ENCODE assay signal across 1 cellular context in the genomic region with DNA sequence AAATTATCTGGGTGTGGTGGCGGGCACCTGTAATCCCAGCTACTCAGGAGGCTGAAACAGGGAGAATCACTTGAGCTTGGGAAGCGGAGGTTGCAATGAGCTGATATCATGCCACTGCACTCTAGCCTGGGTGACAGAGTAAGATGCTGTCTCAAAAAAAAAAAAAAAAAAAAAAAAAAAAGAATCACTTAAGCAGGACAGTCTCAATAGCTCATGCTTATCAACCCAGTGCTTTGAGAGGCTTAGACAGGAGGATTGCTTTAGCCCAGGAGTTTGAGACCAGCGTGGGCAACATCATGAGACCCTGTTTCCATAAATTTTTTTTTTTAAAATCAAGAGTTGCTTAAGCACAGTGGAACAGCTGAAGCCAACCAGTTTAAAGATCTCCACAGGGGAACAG.
TF ChIP-seq lines count a peak whose summit lies in the region.

No MANE protein-coding gene starts in this region.

TF ChIP-seq in WTC11, 78 proteins besides CTCF, POLR2A, EP300 and RAD21 (continued from another document):
- TF ChIP-seq, protein P1, sequence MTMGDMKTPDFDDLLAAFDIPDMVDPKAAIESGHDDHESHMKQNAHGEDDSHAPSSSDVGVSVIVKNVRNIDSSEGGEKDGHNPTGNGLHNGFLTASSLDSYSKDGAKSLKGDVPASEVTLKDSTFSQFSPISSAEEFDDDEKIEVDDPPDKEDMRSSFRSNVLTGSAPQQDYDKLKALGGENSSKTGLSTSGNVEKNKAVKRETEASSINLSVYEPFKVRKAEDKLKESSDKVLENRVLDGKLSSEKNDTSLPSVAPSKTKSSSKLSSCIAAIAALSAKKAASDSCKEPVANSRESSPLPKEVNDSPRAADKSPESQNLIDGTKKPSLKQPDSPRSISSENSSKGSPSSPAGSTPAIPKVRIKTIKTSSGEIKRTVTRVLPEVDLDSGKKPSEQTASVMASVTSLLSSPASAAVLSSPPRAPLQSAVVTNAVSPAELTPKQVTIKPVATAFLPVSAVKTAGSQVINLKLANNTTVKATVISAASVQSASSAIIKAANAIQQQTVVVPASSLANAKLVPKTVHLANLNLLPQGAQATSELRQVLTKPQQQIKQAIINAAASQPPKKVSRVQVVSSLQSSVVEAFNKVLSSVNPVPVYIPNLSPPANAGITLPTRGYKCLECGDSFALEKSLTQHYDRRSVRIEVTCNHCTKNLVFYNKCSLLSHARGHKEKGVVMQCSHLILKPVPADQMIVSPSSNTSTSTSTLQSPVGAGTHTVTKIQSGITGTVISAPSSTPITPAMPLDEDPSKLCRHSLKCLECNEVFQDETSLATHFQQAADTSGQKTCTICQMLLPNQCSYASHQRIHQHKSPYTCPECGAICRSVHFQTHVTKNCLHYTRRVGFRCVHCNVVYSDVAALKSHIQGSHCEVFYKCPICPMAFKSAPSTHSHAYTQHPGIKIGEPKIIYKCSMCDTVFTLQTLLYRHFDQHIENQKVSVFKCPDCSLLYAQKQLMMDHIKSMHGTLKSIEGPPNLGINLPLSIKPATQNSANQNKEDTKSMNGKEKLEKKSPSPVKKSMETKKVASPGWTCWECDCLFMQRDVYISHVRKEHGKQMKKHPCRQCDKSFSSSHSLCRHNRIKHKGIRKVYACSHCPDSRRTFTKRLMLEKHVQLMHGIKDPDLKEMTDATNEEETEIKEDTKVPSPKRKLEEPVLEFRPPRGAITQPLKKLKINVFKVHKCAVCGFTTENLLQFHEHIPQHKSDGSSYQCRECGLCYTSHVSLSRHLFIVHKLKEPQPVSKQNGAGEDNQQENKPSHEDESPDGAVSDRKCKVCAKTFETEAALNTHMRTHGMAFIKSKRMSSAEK (CRISPR knock-in tag; IDR thresholded peaks at IDR 0.05; ENCODE audit: borderline replicate concordance), result no peak
- TF ChIP-seq NR1H2 (CRISPR knock-in tag; IDR thresholded peaks at IDR 0.05) (no peak), ZNF423 (CRISPR knock-in tag; IDR thresholded peaks at IDR 0.05) (no peak), ZNF263 (CRISPR knock-in tag; IDR thresholded peaks at IDR 0.05; ENCODE audit: low read depth) (no peak), ZNF121 (CRISPR knock-in tag; IDR thresholded peaks at IDR 0.05) (no peak), KAT7 (CRISPR knock-in tag; IDR thresholded peaks at IDR 0.05; ENCODE audit: borderline replicate concordance) (no peak), CREM (CRISPR knock-in tag; IDR thresholded peaks at IDR 0.05) (no peak), SMAD4 (CRISPR knock-in tag; IDR thresholded peaks at IDR 0.05) (no peak)
- TF ChIP-seq, protein P2, sequence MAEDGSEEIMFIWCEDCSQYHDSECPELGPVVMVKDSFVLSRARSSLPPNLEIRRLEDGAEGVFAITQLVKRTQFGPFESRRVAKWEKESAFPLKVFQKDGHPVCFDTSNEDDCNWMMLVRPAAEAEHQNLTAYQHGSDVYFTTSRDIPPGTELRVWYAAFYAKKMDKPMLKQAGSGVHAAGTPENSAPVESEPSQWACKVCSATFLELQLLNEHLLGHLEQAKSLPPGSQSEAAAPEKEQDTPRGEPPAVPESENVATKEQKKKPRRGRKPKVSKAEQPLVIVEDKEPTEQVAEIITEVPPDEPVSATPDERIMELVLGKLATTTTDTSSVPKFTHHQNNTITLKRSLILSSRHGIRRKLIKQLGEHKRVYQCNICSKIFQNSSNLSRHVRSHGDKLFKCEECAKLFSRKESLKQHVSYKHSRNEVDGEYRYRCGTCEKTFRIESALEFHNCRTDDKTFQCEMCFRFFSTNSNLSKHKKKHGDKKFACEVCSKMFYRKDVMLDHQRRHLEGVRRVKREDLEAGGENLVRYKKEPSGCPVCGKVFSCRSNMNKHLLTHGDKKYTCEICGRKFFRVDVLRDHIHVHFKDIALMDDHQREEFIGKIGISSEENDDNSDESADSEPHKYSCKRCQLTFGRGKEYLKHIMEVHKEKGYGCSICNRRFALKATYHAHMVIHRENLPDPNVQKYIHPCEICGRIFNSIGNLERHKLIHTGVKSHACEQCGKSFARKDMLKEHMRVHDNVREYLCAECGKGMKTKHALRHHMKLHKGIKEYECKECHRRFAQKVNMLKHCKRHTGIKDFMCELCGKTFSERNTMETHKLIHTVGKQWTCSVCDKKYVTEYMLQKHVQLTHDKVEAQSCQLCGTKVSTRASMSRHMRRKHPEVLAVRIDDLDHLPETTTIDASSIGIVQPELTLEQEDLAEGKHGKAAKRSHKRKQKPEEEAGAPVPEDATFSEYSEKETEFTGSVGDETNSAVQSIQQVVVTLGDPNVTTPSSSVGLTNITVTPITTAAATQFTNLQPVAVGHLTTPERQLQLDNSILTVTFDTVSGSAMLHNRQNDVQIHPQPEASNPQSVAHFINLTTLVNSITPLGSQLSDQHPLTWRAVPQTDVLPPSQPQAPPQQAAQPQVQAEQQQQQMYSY (CRISPR knock-in tag; IDR thresholded peaks at IDR 0.05), result no peak
- TF ChIP-seq, protein P3, sequence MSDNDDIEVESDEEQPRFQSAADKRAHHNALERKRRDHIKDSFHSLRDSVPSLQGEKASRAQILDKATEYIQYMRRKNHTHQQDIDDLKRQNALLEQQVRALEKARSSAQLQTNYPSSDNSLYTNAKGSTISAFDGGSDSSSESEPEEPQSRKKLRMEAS (CRISPR knock-in tag; IDR thresholded peaks at IDR 0.05), result no peak
